In the genomic region with DNA sequence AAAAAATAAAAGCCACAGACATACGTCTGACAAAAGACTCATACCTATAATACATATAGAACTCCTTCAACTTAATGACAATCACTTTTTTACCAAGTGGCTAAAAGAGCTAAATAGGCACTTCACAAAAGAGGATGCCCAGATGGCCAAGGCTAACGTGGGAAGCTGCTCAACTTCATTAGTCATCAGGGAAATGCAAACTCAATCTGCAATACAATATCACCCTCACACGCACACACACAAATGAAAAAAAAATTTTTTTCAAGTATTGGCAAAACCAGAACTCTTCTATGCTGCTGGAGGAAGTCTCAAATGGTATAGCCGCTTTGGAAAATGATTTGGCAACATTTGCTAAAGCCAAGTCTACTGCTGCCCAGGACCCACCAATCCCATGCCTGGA, we compare ENCODE assay signal across 19 cellular contexts. TPM values are rescaled to one million over a fixed set of nuclear protein-coding genes. Genes with fewer than 3 reads are reported as not detected.
DNase-seq lines count a peak whose midpoint lies in the region; ATAC-seq lines count a peak whose summit lies in the region.
"Had no signal": no experiment of that assay in that cellular context is flagged by ENCODE, and none has a peak within 500 bp of the region (broad histone marks: within the 10 kb centered on the region; RNA-seq: fewer than 3 reads in every experiment).

No MANE protein-coding gene starts in this region.

- DNase-seq in DMS79 treated with DMSO at 0.1 percent for 48 hours (lab: John Stamatoyannopoulos, UW): peak; percentile 12
- DNase-seq in LHCN-M2 (ENCODE audit: low read depth): peak; percentile 69
- DNase-seq in astrocyte of the hippocampus (ENCODE audit: low read depth, low spot score): peak; percentile 38
- peak; percentile 45 for DNase-seq in myocyte (ENCODE audit: low read depth)
- no peak for DNase-seq in activated CD8-positive, alpha-beta memory T cell treated with anti-CD3 and anti-CD28 coated beads for 24 hours
- DNase-seq: activated CD8-positive, alpha-beta memory T cell treated with anti-CD3 and anti-CD28 coated beads, Interleukin-2, amount 10 ng/mL, durations not matched to agents 7 days and 5 days; activated gamma-delta T cell treated with Interleukin-2 at 50 U/mL for 16 hours; body of pancreas; CD4-positive, alpha-beta memory T cell; effector CD4-positive, alpha-beta T cell; lower lobe of right lung; NCI-H1092 treated with DMSO at 0.1 percent for 48 hours; NCI-H446 treated with DMSO at 0.1 percent for 48 hours; SW 1271 had no signal

- ATAC-seq in HG03135 (IDR thresholded peaks at IDR 0.05; ENCODE audit: unreplicated experiment) (no peak), HG03439 (IDR thresholded peaks at IDR 0.05; ENCODE audit: unreplicated experiment) (no peak), GM18519 (IDR thresholded peaks at IDR 0.05; ENCODE audit: low FRiP score, unreplicated experiment) (no peak)
- ATAC-seq: activated CD8-positive, alpha-beta memory T cell treated with anti-CD3 and anti-CD28 coated beads, Interleukin-2, amount 10 ng/mL, durations not matched to agents 7 days and 5 days; body of pancreas; gastroesophageal sphincter; lower lobe of right lung; natural killer cell treated with Interleukin-12 subunit alpha and Interleukin-12 subunit beta and Interleukin-15 and Interleukin-18, amount 100 ng/mL, for 72 hours had no signal

RNA-seq across cellular contexts. Expression of a gene that starts 14.6 kb away (rescaled TPM):
- total RNA-seq in LHCN-M2 (2014; rRNA removed) (125 and 192 TPM in 2 replicates), myocyte (53.8 and 70.1 TPM in 2 replicates)
- polyA plus RNA-seq in LHCN-M2 (2012): 88.5 TPM
- polyA plus RNA-seq in myocyte (2012): 25.5 TPM

RNA-seq across cellular contexts. Expression of a gene that starts 21.8 kb away (rescaled TPM):
- 1.4 and 1.8 TPM in 2 replicates for total RNA-seq in LHCN-M2 (2014; rRNA removed)
- polyA plus RNA-seq in LHCN-M2 (2012): 2.3 TPM
- total RNA-seq in myocyte: 1.8 and 3.5 TPM in 2 replicates
- polyA plus RNA-seq in myocyte (2012): 2.0 TPM

RNA-seq across cellular contexts. Expression of a gene that starts 42.7 kb away (rescaled TPM):
- total RNA-seq in LHCN-M2 (2014; rRNA removed) (98.5 and 101 TPM in 2 replicates), myocyte (64.7 and 94.3 TPM in 2 replicates)
- polyA plus RNA-seq in LHCN-M2 (2012): 66.1 TPM
- polyA plus RNA-seq in myocyte (2012): 50.5 TPM
